Comparison of ENCODE assay signal across 1 cellular context in genomic region chr5:142683116-142683515, GRCh38.
TF ChIP-seq lines count a peak whose summit lies in the region.

No MANE protein-coding gene starts in this region.

TF ChIP-seq in H1, 55 proteins besides CTCF, POLR2A, EP300 and RAD21:
- TF ChIP-seq CHD7 (IDR thresholded peaks at IDR 0.05; ENCODE audit: insufficient replicate concordance, low read length) (no peak), CBX5 (IDR thresholded peaks at IDR 0.05; ENCODE audit: low read depth, low read length) (no peak), GTF2F1 (IDR thresholded peaks at IDR 0.05; ENCODE audit: borderline replicate concordance, low read depth, low read length) (no peak), SRF (IDR thresholded peaks at IDR 0.05; ENCODE audit: low read depth, low read length) (no peak), CHD1 (IDR thresholded peaks at IDR 0.05; ENCODE audit: low read depth, low read length) (no peak), HDAC2 (IDR thresholded peaks at IDR 0.05; ENCODE audit: borderline replicate concordance in 1 of 2, low read depth in 2 of 2, low read length in 2 of 2) (no peak), BRCA1 (IDR thresholded peaks at IDR 0.05; ENCODE audit: low read depth, low read length) (no peak), MAX (IDR thresholded peaks at IDR 0.05) (no peak), BCL11A (IDR thresholded peaks at IDR 0.05; ENCODE audit: low read depth in 2 of 2, low read length in 2 of 2) (no peak), RNF2 (IDR thresholded peaks at IDR 0.05; ENCODE audit: borderline replicate concordance, low read depth, low read length, missing control alignments, poor library complexity, severe bottlenecking) (no peak), TCF12 (IDR thresholded peaks at IDR 0.05; ENCODE audit: low read depth, low read length) (no peak), TAF1 (IDR thresholded peaks at IDR 0.05; ENCODE audit: low read depth, low read length) (no peak), NANOG (IDR thresholded peaks at IDR 0.05; ENCODE audit: insufficient read depth, low read depth, low read length, poor library complexity, severe bottlenecking) (no peak)
